ENCODE assay signal across 10 cellular contexts in genomic region chr4:186700746-186701145, GRCh38. TPM values are rescaled to one million over a fixed set of nuclear protein-coding genes. Genes with fewer than 3 reads are reported as not detected.
A peak's percentile ranks its signal among the peaks of the same experiment; 100 is the strongest.
DNase-seq lines count a peak whose midpoint lies in the region; ATAC-seq, FAIRE-seq and TF ChIP-seq lines count a peak whose summit lies in the region.
"Had no signal": no experiment of that assay in that cellular context is flagged by ENCODE, and none has a peak within 500 bp of the region (broad histone marks: within the 10 kb centered on the region; RNA-seq: fewer than 3 reads in every experiment).

No MANE protein-coding gene starts in this region.

- H3K9me3 ChIP-seq in esophagus muscularis mucosa (no peaks in the 10 kb centered on the region), mucosa of descending colon (no peaks in the 10 kb centered on the region), thyroid gland (no peaks in the 10 kb centered on the region)

- ATAC-seq in mucosa of descending colon (peak; percentile 13), HG03108 (IDR thresholded peaks at IDR 0.05; ENCODE audit: unreplicated experiment) (no peak)

- H3K36me3 ChIP-seq in esophagus muscularis mucosa = no peaks in the 10 kb centered on the region
- H3K36me3 ChIP-seq in mucosa of descending colon (ENCODE audit: low read depth) = no peaks in the 10 kb centered on the region
- no peaks in the 10 kb centered on the region for H3K36me3 ChIP-seq in thyroid gland

- H3K27ac ChIP-seq in esophagus muscularis mucosa (replicated peaks in 1 of 4) = peak overlapping the region; percentile 68 to 79 (median 78)
- H3K27ac ChIP-seq in thyroid gland = no peak overlapping the region

- no peak for TF ChIP-seq EP300 in esophagus muscularis mucosa (IDR thresholded peaks at IDR 0.05)

- peak; percentile 3 for DNase-seq in RCC 7860 (ENCODE audit: low spot score)
- no peak for DNase-seq in esophagus muscularis mucosa (ENCODE audit: extremely low spot score)
- DNase-seq in mucosa of descending colon = peak in 1 of 3 donors; percentile 64
- DNase-seq in thyroid gland = peak; percentile 23
- DNase-seq in COR-L47 (lab: John Stamatoyannopoulos, UW) = no peak
- no peak for DNase-seq in DMS79 treated with DMSO at 0.1 percent for 48 hours (lab: John Stamatoyannopoulos, UW)
- DNase-seq in NCI-H146 (lab: John Stamatoyannopoulos, UW) = no peak
- DNase-seq: activated CD8-positive, alpha-beta memory T cell treated with anti-CD3 and anti-CD28 coated beads for 24 hours; cortex of kidney had no signal

- no peak for FAIRE-seq in RCC 7860 (lab: Jason Lieb, UNC)

- no peak for TF ChIP-seq POLR2A in esophagus muscularis mucosa (IDR thresholded peaks at IDR 0.05; ENCODE audit: low read depth)
- no peak for TF ChIP-seq POLR2A in thyroid gland (IDR thresholded peaks at IDR 0.05)

- intact Hi-C loops in esophagus muscularis mucosa (cut with DNase I) = no loop called here
- intact Hi-C loops in mucosa of descending colon (cut with DNase I, micrococcal nuclease) = loop anchor here in 1 of 2 donors (10.0 kb wide), 1 partner anchor 46 kb away; no protein-coding TSS in a partner anchor
- intact Hi-C loops in thyroid gland (cut with DNase I) = no loop called here

- H3K27me3 ChIP-seq in esophagus muscularis mucosa (no peaks in the 10 kb centered on the region), thyroid gland (no peaks in the 10 kb centered on the region)

- WGBS in esophagus muscularis mucosa = 55% methylated on average over 14 of the region's 16 CpGs
- 60 to 77% methylated on average over 15 to 16 of the region's 16 CpGs for WGBS in thyroid gland, 2 donors

- H3K4me1 ChIP-seq in esophagus muscularis mucosa (peaks cover 46 to 76% (median 71%) of the 10 kb centered on the region in 4 donors), mucosa of descending colon (ENCODE audit: low read depth) (peaks cover 45% of the 10 kb centered on the region), thyroid gland (peaks cover 6 to 14% of the 10 kb centered on the region in 2 donors)

- H3K4me3 ChIP-seq in esophagus muscularis mucosa (peak overlapping the region in 2 of 4 donors; percentile 1 to 31), mucosa of descending colon (no peak overlapping the region), thyroid gland (replicated peaks in 1 of 3) (no peak overlapping the region)

- TF ChIP-seq CTCF in esophagus muscularis mucosa (IDR thresholded peaks at IDR 0.05) (no peak), mucosa of descending colon (IDR thresholded peaks at IDR 0.05) (no peak), thyroid gland (IDR thresholded peaks at IDR 0.05) (no peak)

RNA-seq across cellular contexts. Expression of gene FAT1, which starts 22.9 kb away (rescaled TPM):
- 100 to 1,000 TPM; 145 to 244 (median 200) TPM for total RNA-seq in esophagus muscularis mucosa
- total RNA-seq in mucosa of descending colon = 100 to 1,000 TPM; 241 to 337 (median 259) TPM
- 10 to 100 TPM; 73.1 to 95.6 (median 76.5) TPM for total RNA-seq in thyroid gland

Comparison
In these comparisons a context has a peak if more than half of its experiments do, and no peak if none do; other contexts are left out.
1. DNase-seq: peak in RCC 7860 (single experiment) and thyroid gland (2 of 2); none in esophagus muscularis mucosa (single experiment), COR-L47 (single experiment), DMS79 treated with DMSO at 0.1 percent for 48 hours (single experiment) and NCI-H146 (single experiment).
2. H3K27ac ChIP-seq: peak in esophagus muscularis mucosa (4 of 4); none in thyroid gland (0 of 3).